ENCODE assay signal across 22 cellular contexts in the genomic region with DNA sequence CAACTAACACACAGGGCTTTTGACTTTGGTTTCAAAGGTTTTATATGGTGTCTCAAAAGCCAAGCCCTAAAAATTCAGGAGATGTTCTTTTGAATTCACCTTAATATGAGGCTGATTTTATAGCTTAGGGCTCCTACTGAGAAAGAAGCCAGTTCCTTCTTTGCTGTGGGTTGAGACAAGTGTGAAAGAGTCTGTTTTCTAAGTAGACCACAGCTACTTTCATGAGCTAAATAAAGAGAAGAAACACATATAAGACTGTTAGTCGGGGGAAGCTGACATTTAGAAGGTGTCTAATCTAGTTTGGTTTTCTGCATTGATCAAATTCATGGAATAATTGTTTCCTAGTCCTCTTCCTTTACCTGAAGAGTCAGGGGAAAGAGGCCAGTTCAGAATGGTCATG.
DNase-seq lines count a peak whose midpoint lies in the region; ATAC-seq lines count a peak whose summit lies in the region.
"Had no signal": no experiment of that assay in that cellular context is flagged by ENCODE, and none has a peak within 500 bp of the region (broad histone marks: within the 10 kb centered on the region; RNA-seq: fewer than 3 reads in every experiment).

No MANE protein-coding gene starts in this region.

- DNase-seq in MV-4-11 (lab: John Stamatoyannopoulos, UW): peak; percentile 70
- no peak for DNase-seq in kidney glomerular epithelial cell (lab: John Stamatoyannopoulos, UW)
- no peak for DNase-seq in stimulated activated CD4-positive, alpha-beta T cell treated with anti-CD3 and anti-CD28 coated beads, Interleukin-1b, Interleukin-23, amount 100 ng/mL, for 48 hours
- no peak for DNase-seq in hippocampal formation (lab: John Stamatoyannopoulos, UW)
- DNase-seq in cortex of kidney (lab: John Stamatoyannopoulos, UW): no peak
- DNase-seq: ACHN; activated CD4-positive, alpha-beta T cell treated with anti-CD3 and anti-CD28 coated beads, Interleukin-2, amount 50 U/mL, for 4 hours; activated effector memory CD4-positive, alpha-beta T cell treated with anti-CD3 and anti-CD28 coated beads, Interleukin-2, amount 50 U/mL, for 16 hours; brain microvascular endothelial cell; colonic mucosa; EL; KG1; mesendoderm; naive thymus-derived CD4-positive, alpha-beta T cell; NCI-H1694 treated with DMSO at 0.1 percent for 48 hours; NCI-H748 treated with DMSO at 0.1 percent for 48 hours; T-cell; testis had no signal

- peak; percentile 85 for ATAC-seq in GM18502 (IDR thresholded peaks at IDR 0.05; ENCODE audit: poor library complexity, unreplicated experiment)
- ATAC-seq in GM21390 (IDR thresholded peaks at IDR 0.05; ENCODE audit: unreplicated experiment): peak; percentile 82
- peak; percentile 72 for ATAC-seq in HG03025 (IDR thresholded peaks at IDR 0.05; ENCODE audit: low FRiP score, unreplicated experiment)
- ATAC-seq: naive thymus-derived CD4-positive, alpha-beta T cell; Right ventricle myocardium inferior; T-cell had no signal
